Comparison of ENCODE assay signal across 24 cellular contexts in genomic region chr6:152632383-152632782, GRCh38.
"Had no signal": no experiment of that assay in that cellular context is flagged by ENCODE, and none has a peak within 500 bp of the region (broad histone marks: within the 10 kb centered on the region; RNA-seq: fewer than 3 reads in every experiment).

No MANE protein-coding gene starts in this region.

- H3K27ac Mint-ChIP-seq: dendritic cell treated with granulocyte-macrophage colony-stimulating factor and Interleukin-4, amounts not matched to agents 40 ng/mL and 50 ng/mL, for 4 days; endodermal cell; mesothelial cell of epicardium had no signal

- H3K36me3 Mint-ChIP-seq: mesothelial cell of epicardium had no signal

- H3K27me3 Mint-ChIP-seq: effector memory CD8-positive, alpha-beta T cell had no signal

- H3K9me3 ChIP-seq: colonic mucosa, esophagus squamous epithelium, gastrocnemius medialis, heart right ventricle, left lung, lower lobe of right lung, mucosa of descending colon had no signal

- H3K9me3 Mint-ChIP-seq: dendritic cell treated with granulocyte-macrophage colony-stimulating factor and Interleukin-4, amounts not matched to agents 40 ng/mL and 50 ng/mL, for 4 days; effector memory CD8-positive, alpha-beta T cell; endodermal cell; mesothelial cell of epicardium had no signal

- H3K4me3 ChIP-seq: colonic mucosa, esophagus squamous epithelium, gastrocnemius medialis, heart right ventricle, left lung, lower lobe of right lung, mucosa of descending colon had no signal

- H3K4me3 Mint-ChIP-seq: dendritic cell treated with granulocyte-macrophage colony-stimulating factor and Interleukin-4, amounts not matched to agents 40 ng/mL and 50 ng/mL, for 4 days; endodermal cell; mesothelial cell of epicardium had no signal

- H3K27me3 ChIP-seq: gastrocnemius medialis had no signal

- H3K36me3 ChIP-seq: colonic mucosa, esophagus squamous epithelium, gastrocnemius medialis, left lung, lower lobe of right lung had no signal

- H3K27ac ChIP-seq: colonic mucosa, epithelial cell of prostate, esophagus squamous epithelium, gastrocnemius medialis, heart right ventricle, lower lobe of right lung had no signal

- H3K4me1 ChIP-seq: colonic mucosa had no signal

- DNase-seq: colonic mucosa; cortex of kidney; effector CD8-positive, alpha-beta T cell; effector memory CD8-positive, alpha-beta T cell; endodermal cell; erythroblast; esophagus squamous epithelium; foreskin fibroblast; foreskin melanocyte; gastrocnemius medialis; glutamatergic neuron; head of caudate nucleus; heart right ventricle; hippocampal formation; left cardiac atrium; left lung; left ventricle myocardium superior; lower lobe of right lung; mesenchymal stem cell; mucosa of descending colon had no signal

- ATAC-seq: effector memory CD8-positive, alpha-beta T cell; esophagus mucosa; gastrocnemius medialis; heart right ventricle; left cardiac atrium; left lung; left ventricle myocardium superior; lower lobe of right lung; mucosa of descending colon had no signal
